Comparison of ENCODE assay signal across 8 cellular contexts in genomic region chr6:31898200-31899011, GRCh38. TPM values are rescaled to one million over a fixed set of nuclear protein-coding genes. Genes with fewer than 3 reads are reported as not detected.
DNase-seq lines count a peak whose midpoint lies in the region; ATAC-seq, FAIRE-seq and TF ChIP-seq lines count a peak whose summit lies in the region.

No MANE protein-coding gene starts in this region.

- POLR2A ChIA-PET in AG04450 (lab: Yijun Ruan, JAX): interaction anchor here (0.6 to 1.7 kb wide), 6 partner anchors 47 to 1072 kb away, joined by 3 to 5 read pairs (median 4); partner anchors contain the start of genes CFB, CLIC1 and DXO
- POLR2A ChIA-PET in activated CD4-positive, alpha-beta memory T cell treated with anti-CD3 and anti-CD28 coated beads for 36 hours (lab: Charles Lee): interaction anchor here (0.6 to 3.2 kb wide), 7 partner anchors 13 to 234 kb away, joined by 3 to 15 read pairs (median 4); partner anchors contain the start of genes DXO, MSH5, NELFE and NEU1

- intact Hi-C loops in activated CD4-positive, alpha-beta memory T cell treated with anti-CD3 and anti-CD28 coated beads for 36 hours (cut with micrococcal nuclease): loop anchor here (5.0 kb wide), 1 partner anchor 66 kb away; no protein-coding TSS in a partner anchor
- intact Hi-C loops in aorta (cut with DNase I): loop anchor here in 1 of 2 donors (5.0 kb wide), 1 partner anchor 216 kb away; the partner anchor contains the start of gene LY6G5C

- H3K4me3 ChIP-seq in AG04450 (ENCODE audit: low read depth, low read length) (peak overlapping the region; percentile 96), aorta (ENCODE audit: low read length in 2 of 2) (peak overlapping the region; percentile 70 to 75)

- DNase-seq in AG04450 (ENCODE audit: low read depth, low spot score) (no peak), GM19239 (ENCODE audit: insufficient read length, low spot score) (peak; percentile 59), NCI-H2227 (lab: John Stamatoyannopoulos, UW; ENCODE audit: unreplicated experiment) (peak; percentile 67), naive B cell (peak; percentile 44), aorta (no peak)
- DNase-seq in activated CD4-positive, alpha-beta memory T cell treated with anti-CD3 and anti-CD28 coated beads for 36 hours: peak; percentile 42
- no peak for DNase-seq in stimulated activated CD8-positive, alpha-beta memory T cell treated with anti-CD3 and anti-CD28 coated beads, Interleukin-4, amount 100 ng/mL, for 48 hours

- peaks cover 37% of the 10 kb centered on the region for H3K4me1 Mint-ChIP-seq in activated CD4-positive, alpha-beta memory T cell treated with anti-CD3 and anti-CD28 coated beads for 36 hours (ENCODE audit: low read depth)
- H3K4me1 Mint-ChIP-seq in naive B cell: peaks cover 34 to 47% (median 39%) of the 10 kb centered on the region in 3 donors

- TF ChIP-seq CTCF in AG04450 (IDR thresholded peaks at IDR 0.05; ENCODE audit: low read depth, low read length): no peak

- CTCF ChIA-PET in AG04450 (lab: Charles Lee): interaction anchor here (0.7 to 4.0 kb wide), 6 partner anchors 10 to 1517 kb away, joined by 3 to 44 read pairs (median 4); partner anchors contain the start of genes LSM2 and SKIC2
- CTCF ChIA-PET in activated CD4-positive, alpha-beta memory T cell treated with anti-CD3 and anti-CD28 coated beads for 36 hours (lab: Charles Lee): interaction anchor here (0.7 to 1.9 kb wide), 6 partner anchors 9 to 128 kb away, joined by 3 to 18 read pairs (median 4); partner anchors contain the start of gene NEU1

- no peaks in the 10 kb centered on the region for H3K36me3 ChIP-seq in aorta (ENCODE audit: control insufficient read depth in 1 of 2, insufficient read depth in 2 of 2, low read length in 1 of 2)

- H3K9me3 ChIP-seq in AG04450 (ENCODE audit: control insufficient read depth, insufficient read depth, low read length): no peaks in the 10 kb centered on the region; the same call in 1 of the 2 replicates
- H3K9me3 ChIP-seq in aorta (ENCODE audit: control insufficient read depth, low read length): no peaks in the 10 kb centered on the region

- no peaks in the 10 kb centered on the region for H3K9me3 Mint-ChIP-seq in activated CD4-positive, alpha-beta memory T cell treated with anti-CD3 and anti-CD28 coated beads for 36 hours
- no peaks in the 10 kb centered on the region for H3K9me3 Mint-ChIP-seq in naive B cell

- peak overlapping the region; percentile 94 for H3K27ac Mint-ChIP-seq in activated CD4-positive, alpha-beta memory T cell treated with anti-CD3 and anti-CD28 coated beads for 36 hours
- H3K27ac Mint-ChIP-seq in naive B cell: peak overlapping the region; percentile 47 to 97 (median 95)

- no peaks in the 10 kb centered on the region for H3K27me3 ChIP-seq in AG04450 (ENCODE audit: control insufficient read depth, insufficient read depth, low read length)
- no peaks in the 10 kb centered on the region for H3K27me3 ChIP-seq in aorta (ENCODE audit: control insufficient read depth in 1 of 2, insufficient read depth in 2 of 2, low read length in 1 of 2)

- ATAC-seq in esophagus mucosa: peak; percentile 25
- peak; percentile 14 to 28 for ATAC-seq in naive B cell (ENCODE audit: low read depth in 2 of 2)
- ATAC-seq in aorta (ENCODE audit: low FRiP score): no peak

- FAIRE-seq in GM19239 (lab: Jason Lieb, UNC): peak; percentile 74

- no peaks in the 10 kb centered on the region for H3K4me1 ChIP-seq in aorta (ENCODE audit: control insufficient read depth in 1 of 2, insufficient read depth in 2 of 2, low read length in 2 of 2)

- WGBS in aorta, 2 donors: 8 to 10% methylated on average over 15 of the region's 15 CpGs

- H3K36me3 Mint-ChIP-seq in activated CD4-positive, alpha-beta memory T cell treated with anti-CD3 and anti-CD28 coated beads for 36 hours: peaks cover 1% of the 10 kb centered on the region
- H3K36me3 Mint-ChIP-seq in naive B cell: peaks cover 0 to 3% of the 10 kb centered on the region in 2 donors

- H3K4me3 Mint-ChIP-seq in activated CD4-positive, alpha-beta memory T cell treated with anti-CD3 and anti-CD28 coated beads for 36 hours: peak overlapping the region; percentile 94
- H3K4me3 Mint-ChIP-seq in naive B cell: peak overlapping the region; percentile 93 to 99 (median 98)

- no peak overlapping the region for H3K27ac ChIP-seq in AG04450 (ENCODE audit: low read depth, low read length)
- H3K27ac ChIP-seq in aorta (ENCODE audit: low read depth in 1 of 2, low read length in 2 of 2): peak overlapping the region in 1 of 2 donors; percentile 59

- no peaks in the 10 kb centered on the region for H3K27me3 Mint-ChIP-seq in activated CD4-positive, alpha-beta memory T cell treated with anti-CD3 and anti-CD28 coated beads for 36 hours
- no peaks in the 10 kb centered on the region for H3K27me3 Mint-ChIP-seq in naive B cell

RNA-seq across cellular contexts. Expression of gene EHMT2, which starts 0.9 kb away (rescaled TPM):
- polyA plus RNA-seq in AG04450 (2011; rRNA removed): 23.8 and 28.5 TPM in 2 replicates
- polyA minus RNA-seq in AG04450 (2011; rRNA and poly(A)+ RNA removed): 56.6 and 68.6 TPM in 2 replicates
- total RNA-seq in activated CD4-positive, alpha-beta memory T cell treated with anti-CD3 and anti-CD28 coated beads for 36 hours: 10 to 100 TPM; 45.5 to 46.0 TPM
- 28.2 TPM for total RNA-seq in esophagus mucosa
- 10 to 100 TPM; 29.9 to 50.7 (median 35.9) TPM for polyA plus RNA-seq in naive B cell (ENCODE audit: low read depth in 6 of 6)
- total RNA-seq in aorta: 10 to 100 TPM; 23.6 to 40.4 TPM
- 10 to 100 TPM; 16.7 to 56.8 TPM for polyA plus RNA-seq in aorta

RNA-seq across cellular contexts. Expression of gene ZBTB12, which starts 3.5 kb away (rescaled TPM):
- polyA plus RNA-seq in AG04450 (2011; rRNA removed) (2.4 and 4.3 TPM in 2 replicates), naive B cell (ENCODE audit: low read depth in 6 of 6) (under 1 TPM in 1 of 6 donors, not detected in 5; 0.20 TPM), aorta (1 to 10 TPM; 1.2 to 3.4 TPM)
- polyA minus RNA-seq in AG04450 (2011; rRNA and poly(A)+ RNA removed): 4.8 and 5.7 TPM in 2 replicates
- 1 to 10 TPM; 1.8 to 2.0 TPM for total RNA-seq in activated CD4-positive, alpha-beta memory T cell treated with anti-CD3 and anti-CD28 coated beads for 36 hours
- total RNA-seq in esophagus mucosa (2.0 TPM), aorta (1 to 10 TPM; 1.8 to 4.9 TPM)

RNA-seq across cellular contexts. Expression of gene SLC44A4, which starts 19.6 kb away (rescaled TPM):
- 0.04 and 0.12 TPM in 2 replicates for polyA plus RNA-seq in AG04450 (2011; rRNA removed)
- 0.09 and 0.26 TPM in 2 replicates for polyA minus RNA-seq in AG04450 (2011; rRNA and poly(A)+ RNA removed)
- under 1 TPM in 1 of 2 experiments, not detected in 1; 0.17 TPM for total RNA-seq in activated CD4-positive, alpha-beta memory T cell treated with anti-CD3 and anti-CD28 coated beads for 36 hours
- 2.9 TPM for total RNA-seq in esophagus mucosa
- polyA plus RNA-seq in naive B cell (ENCODE audit: low read depth in 6 of 6): not detected
- 1 to 10 TPM in 1 of 2 donors, under 1 TPM in 1; 0.60 to 1.5 TPM for total RNA-seq in aorta
- 10 to 100 TPM in 1 of 2 donors, under 1 TPM in 1; 0.31 to 12.0 TPM for polyA plus RNA-seq in aorta

RNA-seq across cellular contexts. Expression of gene C2, which starts 29.1 kb away (rescaled TPM):
- polyA plus RNA-seq in AG04450 (2011; rRNA removed): 1.5 and 1.9 TPM in 2 replicates
- polyA minus RNA-seq in AG04450 (2011; rRNA and poly(A)+ RNA removed): 1.3 TPM in 1 of 2 replicates, not detected in the other
- total RNA-seq in activated CD4-positive, alpha-beta memory T cell treated with anti-CD3 and anti-CD28 coated beads for 36 hours: 1 to 10 TPM in 1 of 2 experiments, under 1 TPM in 1; 0.97 to 1.0 TPM
- total RNA-seq in esophagus mucosa: 2.9 TPM
- polyA plus RNA-seq in naive B cell (ENCODE audit: low read depth in 6 of 6): under 1 TPM in 1 of 6 donors, not detected in 5; 0.31 TPM
- total RNA-seq in aorta: 10 to 100 TPM; 20.8 to 46.6 TPM
- polyA plus RNA-seq in aorta: 10 to 100 TPM in 1 of 2 donors, 1 to 10 TPM in 1; 5.6 to 16.7 TPM

RNA-seq across cellular contexts. Expression of gene NEU1, which starts 35.8 kb away (rescaled TPM):
- polyA plus RNA-seq in AG04450 (2011; rRNA removed): 39.0 and 49.4 TPM in 2 replicates
- polyA minus RNA-seq in AG04450 (2011; rRNA and poly(A)+ RNA removed): 27.3 and 34.4 TPM in 2 replicates
- total RNA-seq in activated CD4-positive, alpha-beta memory T cell treated with anti-CD3 and anti-CD28 coated beads for 36 hours: 10 to 100 TPM; 13.0 to 13.4 TPM
- total RNA-seq in esophagus mucosa: 17.9 TPM
- 10 to 100 TPM; 10.9 to 19.5 (median 18.2) TPM for polyA plus RNA-seq in naive B cell (ENCODE audit: low read depth in 6 of 6)
- 10 to 100 TPM; 23.9 to 24.6 TPM for total RNA-seq in aorta
- 10 to 100 TPM; 20.3 to 23.7 TPM for polyA plus RNA-seq in aorta

Comparison
In these comparisons a context has a peak if more than half of its experiments do, and no peak if none do; other contexts are left out.
1. DNase-seq: peak in GM19239 (single experiment), NCI-H2227 (single experiment), activated CD4-positive, alpha-beta memory T cell treated with anti-CD3 and anti-CD28 coated beads for 36 hours (single experiment) and naive B cell (single experiment); none in AG04450 (single experiment), aorta (0 of 2) and stimulated activated CD8-positive, alpha-beta memory T cell treated with anti-CD3 and anti-CD28 coated beads, Interleukin-4, amount 100 ng/mL, for 48 hours (single experiment).